Comparison of ENCODE assay signal across 10 cellular contexts in the genomic region with DNA sequence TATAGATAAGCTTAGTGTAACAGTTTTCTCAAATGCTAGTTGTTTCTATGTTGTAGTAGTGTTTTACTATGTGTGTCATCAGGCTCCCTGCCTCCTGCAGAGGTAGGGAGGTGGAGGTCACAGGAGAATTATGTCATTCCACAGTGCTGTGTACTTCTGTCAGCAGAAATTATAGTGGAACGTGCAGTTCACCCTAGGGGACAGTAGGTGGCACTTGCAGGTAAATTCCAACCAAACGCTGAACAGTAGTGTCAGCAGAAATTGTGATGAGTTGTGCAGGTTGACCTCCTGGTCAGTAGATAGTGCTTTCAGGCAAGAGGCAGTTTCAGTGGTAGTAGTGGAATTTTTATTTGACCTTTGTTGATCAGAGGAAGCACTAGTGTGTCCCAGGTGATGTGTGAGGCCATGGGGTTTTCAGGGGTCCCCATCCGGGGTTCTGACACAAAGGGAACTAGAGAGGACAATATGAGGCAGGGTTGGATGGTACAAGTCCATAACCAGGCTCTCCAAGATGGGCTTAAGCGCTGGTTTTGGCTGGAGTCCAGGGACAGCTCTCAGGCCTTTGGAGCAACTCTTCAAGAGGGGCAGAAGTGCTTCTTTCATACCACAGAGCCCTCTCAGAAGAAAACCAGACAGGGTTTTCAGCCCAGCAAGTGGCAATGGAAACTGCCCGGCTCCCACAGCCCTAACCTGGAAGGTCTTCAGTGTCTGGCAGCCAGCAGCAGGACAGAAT.
DNase-seq lines count a peak whose midpoint lies in the region; ATAC-seq and TF ChIP-seq lines count a peak whose summit lies in the region.
"Had no signal": no experiment of that assay in that cellular context is flagged by ENCODE, and none has a peak within 500 bp of the region (broad histone marks: within the 10 kb centered on the region; RNA-seq: fewer than 3 reads in every experiment).

No MANE protein-coding gene starts in this region.

- H3K79me2 ChIP-seq in OCI-LY3 (ENCODE audit: low read length) = no peaks in the 10 kb centered on the region

- no peak overlapping the region for H3K4me3 ChIP-seq in OCI-LY3 (ENCODE audit: low read length)
- H3K4me3 ChIP-seq in cardiac fibroblast (replicated peaks in 1 of 2; ENCODE audit: low read depth in 2 of 2, low read length in 2 of 2) = no peak overlapping the region
- no peak overlapping the region for H3K4me3 ChIP-seq in lower lobe of right lung

- TF ChIP-seq CTCF in OCI-LY3 (IDR thresholded peaks at IDR 0.05; ENCODE audit: low read depth, low read length) (peak; percentile 88), cardiac fibroblast (IDR thresholded peaks at IDR 0.05; ENCODE audit: low read depth, low read length) (peak; percentile 74), lower lobe of right lung (IDR thresholded peaks at IDR 0.05) (peak; percentile 62)

- CTCF ChIA-PET in activated CD4-positive, alpha-beta T cell treated with anti-CD3 and anti-CD28 coated beads for 36 hours (lab: Charles Lee) = interaction anchor here (0.6 to 1.5 kb wide), 5 partner anchors 10 to 1345 kb away, joined by 3 to 4 read pairs (median 3); no protein-coding TSS in a partner anchor

- H3K4me3 Mint-ChIP-seq in activated CD4-positive, alpha-beta T cell treated with anti-CD3 and anti-CD28 coated beads for 36 hours = no peak overlapping the region
- H3K4me3 Mint-ChIP-seq: CD8-positive, alpha-beta memory T cell had no signal

- ATAC-seq in activated CD4-positive, alpha-beta T cell treated with anti-CD3 and anti-CD28 coated beads for 36 hours = peak; percentile 69
- ATAC-seq in GM21786 (IDR thresholded peaks at IDR 0.05; ENCODE audit: unreplicated experiment) = peak; percentile 99
- peak; percentile 88 to 90 for ATAC-seq in lower lobe of right lung
- no peak for ATAC-seq in sciatic nerve

- no peak overlapping the region for H3K27ac Mint-ChIP-seq in activated CD4-positive, alpha-beta T cell treated with anti-CD3 and anti-CD28 coated beads for 36 hours
- H3K27ac Mint-ChIP-seq: activated naive CD4-positive, alpha-beta T cell treated with anti-CD3 and anti-CD28 coated beads, Interleukin-2, amount 50 U/mL, for 72 hours; CD8-positive, alpha-beta memory T cell had no signal

- no peaks in the 10 kb centered on the region for H4K20me1 ChIP-seq in OCI-LY3 (ENCODE audit: insufficient read depth, low read length)

- DNase-seq in activated CD4-positive, alpha-beta T cell treated with anti-CD3 and anti-CD28 coated beads for 36 hours = peak; percentile 48
- DNase-seq in activated CD4-positive, alpha-beta T cell treated with anti-CD3 and anti-CD28 coated beads for 1 hour = no peak
- peak; percentile 60 for DNase-seq in HT-29 (ENCODE audit: low spot score)
- peak; percentile 53 to 83 for DNase-seq in cardiac fibroblast (ENCODE audit: low read depth in 2 of 2)
- DNase-seq in lower lobe of right lung = no peak
- no peak for DNase-seq in sciatic nerve (ENCODE audit: low spot score)

- H3K27me3 ChIP-seq in OCI-LY3 (ENCODE audit: low read depth, low read length) = no peaks in the 10 kb centered on the region
- H3K27me3 ChIP-seq in lower lobe of right lung (ENCODE audit: low read depth) = no peaks in the 10 kb centered on the region

- no peak overlapping the region for H2AFZ ChIP-seq in OCI-LY3 (ENCODE audit: low read depth, low read length)

- H3K27me3 Mint-ChIP-seq in activated CD4-positive, alpha-beta T cell treated with anti-CD3 and anti-CD28 coated beads for 36 hours = no peaks in the 10 kb centered on the region
- H3K27me3 Mint-ChIP-seq: CD8-positive, alpha-beta memory T cell had no signal

- no peaks in the 10 kb centered on the region for H3K9me3 Mint-ChIP-seq in activated CD4-positive, alpha-beta T cell treated with anti-CD3 and anti-CD28 coated beads for 36 hours (ENCODE audit: low read depth)
- H3K9me3 Mint-ChIP-seq: activated naive CD4-positive, alpha-beta T cell treated with anti-CD3 and anti-CD28 coated beads, Interleukin-2, amount 50 U/mL, for 72 hours had no signal

- H3K4me1 ChIP-seq in OCI-LY3 (ENCODE audit: low read length) (no peaks in the 10 kb centered on the region), lower lobe of right lung (no peaks in the 10 kb centered on the region)

- no peaks in the 10 kb centered on the region for H3K4me1 Mint-ChIP-seq in activated CD4-positive, alpha-beta T cell treated with anti-CD3 and anti-CD28 coated beads for 36 hours
- H3K4me1 Mint-ChIP-seq: CD8-positive, alpha-beta memory T cell had no signal

- H3K9me3 ChIP-seq in OCI-LY3 (ENCODE audit: insufficient read depth, low read length) = no peaks in the 10 kb centered on the region
- no peaks in the 10 kb centered on the region for H3K9me3 ChIP-seq in lower lobe of right lung

- intact Hi-C loops in activated CD4-positive, alpha-beta T cell treated with anti-CD3 and anti-CD28 coated beads for 36 hours (cut with DNase I, micrococcal nuclease) = loop anchor here (2.0 to 5.0 kb wide), 5 partner anchors 694 to 1345 kb away; partner anchors contain the start of gene SMC2 (in 1 of the 2)
- intact Hi-C loops in lower lobe of right lung (cut with DNase I) (no loop called here), sciatic nerve (cut with DNase I) (no loop called here)

- POLR2A ChIA-PET in activated CD4-positive, alpha-beta T cell treated with anti-CD3 and anti-CD28 coated beads for 36 hours (lab: Charles Lee) = no interaction called here

- no peak overlapping the region for H3K9ac ChIP-seq in OCI-LY3 (ENCODE audit: low read length)

- H3K36me3 ChIP-seq in OCI-LY3 (replicated peaks; ENCODE audit: low read depth, low read length) (no peaks in the 10 kb centered on the region), lower lobe of right lung (no peaks in the 10 kb centered on the region)

- no peaks in the 10 kb centered on the region for H3K36me3 Mint-ChIP-seq in activated CD4-positive, alpha-beta T cell treated with anti-CD3 and anti-CD28 coated beads for 36 hours (ENCODE audit: low read depth)
- H3K36me3 Mint-ChIP-seq: activated naive CD4-positive, alpha-beta T cell treated with anti-CD3 and anti-CD28 coated beads, Interleukin-2, amount 50 U/mL, for 72 hours; CD8-positive, alpha-beta memory T cell had no signal

- no peak overlapping the region for H3K27ac ChIP-seq in OCI-LY3 (ENCODE audit: low read length)
- H3K27ac ChIP-seq in lower lobe of right lung = no peak overlapping the region

- no peak overlapping the region for H3K4me2 ChIP-seq in OCI-LY3 (ENCODE audit: low read length)

Comparison
In these comparisons a context has a peak if more than half of its experiments do, and no peak if none do; other contexts are left out.
1. DNase-seq: peak in activated CD4-positive, alpha-beta T cell treated with anti-CD3 and anti-CD28 coated beads for 36 hours (single experiment), HT-29 (single experiment) and cardiac fibroblast (2 of 2); none in activated CD4-positive, alpha-beta T cell treated with anti-CD3 and anti-CD28 coated beads for 1 hour (single experiment), lower lobe of right lung (single experiment) and sciatic nerve (single experiment).
2. intact Hi-C loops: an anchor here in activated CD4-positive, alpha-beta T cell treated with anti-CD3 and anti-CD28 coated beads for 36 hours (2.0 to 5.0 kb wide); none called in lower lobe of right lung and sciatic nerve.
3. Peak in every context shown above with its lines, with median percentiles within 50 percentile points of each other: CTCF ChIP-seq.